10 cellular contexts compared by ENCODE assay signal in the genomic region with DNA sequence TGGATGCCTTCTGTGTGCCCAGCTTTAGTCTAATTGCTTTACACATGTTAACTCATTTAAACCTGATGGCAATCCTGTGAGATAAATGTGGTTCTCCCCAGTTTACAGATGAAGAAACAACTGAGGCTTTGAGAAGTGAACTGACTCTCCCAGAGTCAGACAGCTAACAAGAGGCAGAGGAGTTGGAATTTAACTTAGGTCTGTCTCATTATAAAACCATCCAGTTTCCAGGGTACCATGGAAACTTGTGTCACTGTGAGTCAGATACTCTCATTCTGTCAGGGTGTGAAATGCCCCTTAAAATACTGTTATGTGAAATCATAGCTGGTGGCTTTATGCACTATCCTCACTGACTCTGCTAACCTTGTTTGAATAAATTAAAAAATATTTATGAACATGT.
DNase-seq lines count a peak whose midpoint lies in the region; ATAC-seq, FAIRE-seq and TF ChIP-seq lines count a peak whose summit lies in the region.
"Had no signal": no experiment of that assay in that cellular context is flagged by ENCODE, and none has a peak within 500 bp of the region (broad histone marks: within the 10 kb centered on the region; RNA-seq: fewer than 3 reads in every experiment).

No MANE protein-coding gene starts in this region.

- RAD21 ChIA-PET in GM12878 (lab: Charles Lee; ENCODE audit: unreplicated experiment): no interaction called here

- H3K4me2 ChIP-seq in GM12878 (ENCODE audit: control insufficient read depth, insufficient read depth) (no peak overlapping the region), keratinocyte (ENCODE audit: control insufficient read depth, extremely low read depth, insufficient read depth, low read depth, low read length) (peak overlapping the region; percentile 33)

- dilution Hi-C loops in keratinocyte (cut with MboI; ENCODE audit: extremely low pct_ligation_motif_present, low sequenced_read_pairs): no loop called here

- no peak for TF ChIP-seq CTCF in GM12878 (IDR thresholded peaks at IDR 0.05 in 2 of 3, conservative IDR thresholded peaks at IDR 0.05 in 1 of 3; ENCODE audit: control insufficient read depth in 2 of 3, extremely low read depth in 1 of 3, insufficient read depth in 1 of 3, low read depth in 3 of 3, low read length in 3 of 3)
- TF ChIP-seq CTCF in keratinocyte (optimal IDR thresholded peaks at IDR 0.05 in 1 of 3, IDR thresholded peaks at IDR 0.05 in 1 of 3, conservative IDR thresholded peaks at IDR 0.05 in 1 of 3; ENCODE audit: extremely low read depth in 1 of 3, insufficient read depth in 2 of 3, low read length in 3 of 3): no peak
- no peak for TF ChIP-seq CTCF in transverse colon (IDR thresholded peaks at IDR 0.05)
- no peak for TF ChIP-seq CTCF in coronary artery (IDR thresholded peaks at IDR 0.05)

- CTCF ChIA-PET in GM12878 (lab: Yijun Ruan, JAX): no interaction called here

- TF ChIP-seq EP300 in GM12878 (IDR thresholded peaks at IDR 0.05; ENCODE audit: borderline replicate concordance in 1 of 2, control insufficient read depth in 1 of 2, low read depth in 2 of 2, low read length in 2 of 2) (no peak), transverse colon (IDR thresholded peaks at IDR 0.05; ENCODE audit: low read depth) (no peak)

- H2AFZ ChIP-seq in GM12878 (ENCODE audit: control insufficient read depth, low read depth, low read length) (no peak overlapping the region), keratinocyte (ENCODE audit: control insufficient read depth, low read length) (peak overlapping the region; percentile 9)

- no peak for TF ChIP-seq RAD21 in GM12878 (IDR thresholded peaks at IDR 0.05; ENCODE audit: insufficient read depth, low read depth, low read length)

- H3K79me2 ChIP-seq in GM12878 (ENCODE audit: control insufficient read depth, insufficient read depth, low read length): no peaks in the 10 kb centered on the region
- H3K79me2 ChIP-seq in keratinocyte (ENCODE audit: control insufficient read depth, insufficient read depth, low read length): no peaks in the 10 kb centered on the region

- H3K9me3 ChIP-seq in GM12878 (replicated peaks; ENCODE audit: control insufficient read depth, insufficient read depth, low read length) (no peaks in the 10 kb centered on the region), keratinocyte (ENCODE audit: control insufficient read depth, low read depth, low read length) (no peaks in the 10 kb centered on the region), transverse colon (no peaks in the 10 kb centered on the region)
- H3K9me3 ChIP-seq: thyroid gland had no signal

- peak; percentile 30 for DNase-seq in NCI-H748 (lab: John Stamatoyannopoulos, UW; ENCODE audit: unreplicated experiment)
- DNase-seq in NCI-H748 treated with DMSO at 0.1 percent for 48 hours (lab: John Stamatoyannopoulos, UW): no peak
- DNase-seq in GM12878 (ENCODE audit: low read depth, low spot score): no peak
- no peak for DNase-seq in keratinocyte (ENCODE audit: low read depth, low spot score)
- DNase-seq in transverse colon: no peak
- no peak for DNase-seq in coronary artery (ENCODE audit: low spot score)
- DNase-seq: thyroid gland had no signal

- H4K20me1 ChIP-seq in GM12878 (ENCODE audit: control insufficient read depth, insufficient read depth) (no peaks in the 10 kb centered on the region), keratinocyte (ENCODE audit: control insufficient read depth, extremely low read depth, insufficient read depth, low read length) (no peaks in the 10 kb centered on the region)

- FAIRE-seq in GM12878 (lab: Jason Lieb, UNC) (no peak), keratinocyte (lab: Jason Lieb, UNC) (peak; percentile 58)
- FAIRE-seq: A204.1 had no signal

- TF ChIP-seq POLR2A in GM12878 (IDR thresholded peaks at IDR 0.05; ENCODE audit: low read depth, low read length): no peak
- no peak for TF ChIP-seq POLR2A in transverse colon (IDR thresholded peaks at IDR 0.05)

- SMC1A ChIA-PET in GM12878 (lab: Charles Lee; ENCODE audit: uncharacterized antibody, unreplicated experiment): interaction anchor here (1.5 kb wide), 1 partner anchor 15 kb away, joined by 4 read pairs; no protein-coding TSS in a partner anchor

- H3K9ac ChIP-seq in GM12878 (ENCODE audit: control insufficient read depth, insufficient read depth, low read length) (no peak overlapping the region), keratinocyte (ENCODE audit: control insufficient read depth, extremely low read depth, insufficient read depth, low read length) (no peak overlapping the region)

- intact Hi-C loops in GM12878 (cut with micrococcal nuclease; ENCODE audit: unreplicated experiment) (no loop called here), transverse colon (cut with DNase I; ENCODE audit: low total_unique reads) (loop anchor here (2.0 kb wide), 1 partner anchor 69 kb away; no protein-coding TSS in a partner anchor)

- no TSS peak for BruUV-seq in GM12878 (replicated peaks; lab: Mats Ljungman, UMichigan)

- H3K9me1 ChIP-seq in keratinocyte (ENCODE audit: control insufficient read depth, extremely low read depth, insufficient read depth, low read length): no peaks in the 10 kb centered on the region

- H3K27ac ChIP-seq in GM12878 (ENCODE audit: control insufficient read depth, insufficient read depth) (no peak overlapping the region), keratinocyte (ENCODE audit: control insufficient read depth, insufficient read depth, low read length) (no peak overlapping the region), transverse colon (peak overlapping the region in 3 of 4 donors; percentile 54 to 80 (median 69)), coronary artery (peak overlapping the region in 1 of 2 donors; percentile 71)

- in situ Hi-C loops in GM12878 (cut with MboI) (no loop called here), transverse colon (cut with MboI; ENCODE audit: low pct_ligation_motif_present in 1 of 4, low pct_unique_long_range_greater_than_20kb in 1 of 4, low sequenced_read_pairs in 3 of 4) (no loop called here)

- ATAC-seq in GM12878 (peak; percentile 27; the same call in 1 of the 3 replicates), HG02981 (IDR thresholded peaks at IDR 0.05; ENCODE audit: unreplicated experiment) (no peak), HG02870 (IDR thresholded peaks at IDR 0.05; ENCODE audit: unreplicated experiment) (no peak)

- H3K4me1 ChIP-seq in GM12878 (ENCODE audit: control insufficient read depth, insufficient read depth, low read length) (no peaks in the 10 kb centered on the region), keratinocyte (ENCODE audit: control insufficient read depth, extremely low read depth, insufficient read depth, low read length) (peaks cover 16% of the 10 kb centered on the region), transverse colon (peaks cover 23 to 57% (median 29%) of the 10 kb centered on the region in 4 donors)

- H3K36me3 ChIP-seq in GM12878 (ENCODE audit: control insufficient read depth in 2 of 2, insufficient read depth in 2 of 2, low read length in 1 of 2) (no peaks in the 10 kb centered on the region), keratinocyte (ENCODE audit: control insufficient read depth in 2 of 2, extremely low read depth in 1 of 2, insufficient read depth in 2 of 2, low read length in 2 of 2) (no peaks in the 10 kb centered on the region), transverse colon (no peaks in the 10 kb centered on the region)
- H3K36me3 ChIP-seq: thyroid gland had no signal

- POLR2A ChIA-PET in GM12878 (lab: Charles Lee): no interaction called here

- H3K4me3 ChIP-seq in GM12878 (no peak overlapping the region), keratinocyte (ENCODE audit: control insufficient read depth in 2 of 3, extremely low read depth in 1 of 3, insufficient read depth in 2 of 3, low read depth in 1 of 3, low read length in 3 of 3) (no peak overlapping the region), transverse colon (no peak overlapping the region), coronary artery (no peak overlapping the region)
- H3K4me3 ChIP-seq: thyroid gland had no signal

- H3K27me3 ChIP-seq in GM12878 (replicated peaks in 1 of 2; ENCODE audit: control insufficient read depth in 2 of 2, insufficient read depth in 2 of 2, low read length in 1 of 2) (no peaks in the 10 kb centered on the region), keratinocyte (ENCODE audit: control insufficient read depth, extremely low read depth, insufficient read depth, low read length) (no peaks in the 10 kb centered on the region), transverse colon (no peaks in the 10 kb centered on the region)
- H3K27me3 ChIP-seq: thyroid gland had no signal

TF ChIP-seq in GM12878, 131 proteins besides CTCF, POLR2A, EP300 and RAD21:
- TF ChIP-seq, protein P1, sequence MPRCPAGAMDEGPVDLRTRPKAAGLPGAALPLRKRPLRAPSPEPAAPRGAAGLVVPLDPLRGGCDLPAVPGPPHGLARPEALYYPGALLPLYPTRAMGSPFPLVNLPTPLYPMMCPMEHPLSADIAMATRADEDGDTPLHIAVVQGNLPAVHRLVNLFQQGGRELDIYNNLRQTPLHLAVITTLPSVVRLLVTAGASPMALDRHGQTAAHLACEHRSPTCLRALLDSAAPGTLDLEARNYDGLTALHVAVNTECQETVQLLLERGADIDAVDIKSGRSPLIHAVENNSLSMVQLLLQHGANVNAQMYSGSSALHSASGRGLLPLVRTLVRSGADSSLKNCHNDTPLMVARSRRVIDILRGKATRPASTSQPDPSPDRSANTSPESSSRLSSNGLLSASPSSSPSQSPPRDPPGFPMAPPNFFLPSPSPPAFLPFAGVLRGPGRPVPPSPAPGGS (IDR thresholded peaks at IDR 0.05; ENCODE audit: borderline replicate concordance, insufficient read depth, low read depth, low read length, poor library complexity, severe bottlenecking): no peak

Comparison
In these comparisons a context has a peak if more than half of its experiments do, and no peak if none do; other contexts are left out.
1. H3K27ac ChIP-seq: peak in transverse colon (3 of 4); none in GM12878 (single experiment) and keratinocyte (single experiment).